Comparison of ENCODE assay signal across 8 cellular contexts in the genomic region with DNA sequence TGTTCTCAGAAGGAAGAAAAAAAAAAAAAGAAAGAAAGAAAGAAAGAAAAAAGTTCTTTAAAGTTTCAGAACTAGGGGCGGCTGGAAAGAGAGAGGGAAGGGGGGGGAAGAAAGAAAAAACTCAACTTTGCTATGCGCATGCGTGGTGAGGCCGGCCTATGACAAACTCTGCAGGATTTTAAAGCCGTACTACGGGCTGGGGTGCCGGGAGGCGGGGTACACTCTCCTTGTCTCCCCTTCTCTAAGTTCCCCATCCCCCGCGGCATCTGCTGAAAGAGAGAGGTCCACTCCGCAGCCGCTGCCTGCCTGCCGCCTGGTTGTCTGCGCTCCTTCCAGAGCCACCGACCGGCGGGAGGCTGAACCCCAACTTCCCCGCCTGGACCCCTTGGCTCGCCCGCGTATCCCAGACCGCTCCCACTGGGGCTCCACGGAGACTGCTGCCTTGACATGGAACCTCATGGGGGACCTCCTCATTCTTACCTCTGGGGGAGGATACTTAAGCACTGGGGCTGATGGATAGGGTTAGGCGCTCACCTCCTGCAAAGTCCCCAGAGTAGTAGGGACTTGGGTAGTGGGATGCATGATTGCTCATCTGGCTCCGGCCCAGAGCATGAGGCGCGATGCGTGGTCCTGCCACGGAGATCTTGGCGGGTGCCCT. TPM values are rescaled to one million over a fixed set of nuclear protein-coding genes. Genes with fewer than 3 reads are reported as not detected.
DNase-seq lines count a peak whose midpoint lies in the region; ATAC-seq and TF ChIP-seq lines count a peak whose summit lies in the region.

No MANE protein-coding gene starts in this region.

- H3K4me1 ChIP-seq in ectodermal cell (ENCODE audit: control insufficient read depth, insufficient read depth, low read length) (peaks cover 23% of the 10 kb centered on the region), tibial artery (peaks cover 0 to 53% (median 38%) of the 10 kb centered on the region in 4 donors)

- 1% methylated on average over 30 of the region's 30 CpGs for WGBS in ectodermal cell, 2 experiments

- H3K4me1 Mint-ChIP-seq in activated T-cell treated with anti-CD3 and anti-CD28 coated beads, Interleukin-2, amount 50 U/mL, for 4 hours (ENCODE audit: low read depth) = peaks cover 13% of the 10 kb centered on the region

- no peak for DNase-seq in activated T-cell treated with anti-CD3 and anti-CD28 coated beads, Interleukin-2, amount 50 U/mL, for 4 hours
- DNase-seq in activated T-cell treated with anti-CD3 and anti-CD28 coated beads, Interleukin-2, amount 50 U/mL, for 1 hour = no peak
- peak; percentile 95 for DNase-seq in RPMI7951 (ENCODE audit: low read depth)
- peak; percentile 41 to 68 for DNase-seq in lung microvascular endothelial cell (ENCODE audit: low read depth in 2 of 2)
- no peak for DNase-seq in tibial artery
- no peak for DNase-seq in stimulated activated CD4-positive, alpha-beta T cell treated with anti-CD3 and anti-CD28 coated beads, Interleukin-4, amount 100 ng/mL, for 1 hour

- H3K27me3 Mint-ChIP-seq in activated T-cell treated with anti-CD3 and anti-CD28 coated beads, Interleukin-2, amount 50 U/mL, for 4 hours (ENCODE audit: low read depth) = peaks cover 76% of the 10 kb centered on the region

- H3K36me3 ChIP-seq in ectodermal cell (ENCODE audit: control insufficient read depth, insufficient read depth, low read length) (no peaks in the 10 kb centered on the region), tibial artery (no peaks in the 10 kb centered on the region)

- peak in 1 of 2 donors; percentile 6 for ATAC-seq in activated T-cell treated with anti-CD3 and anti-CD28 coated beads, Interleukin-2, amount 50 U/mL, for 4 hours
- ATAC-seq in GM19035 (IDR thresholded peaks at IDR 0.05; ENCODE audit: unreplicated experiment) = no peak

- no peak for TF ChIP-seq CTCF in tibial artery (IDR thresholded peaks at IDR 0.05)

- no peak overlapping the region for H3K27ac ChIP-seq in ectodermal cell (ENCODE audit: insufficient read depth, low read depth, low read length, poor library complexity, severe bottlenecking)
- no peak overlapping the region for H3K27ac ChIP-seq in tibial artery

- intact Hi-C loops in tibial artery (cut with DNase I; ENCODE audit: low total_unique reads) = loop anchor here (5.0 kb wide), 1 partner anchor 764 kb away; no protein-coding TSS in a partner anchor

- H3K27me3 ChIP-seq in ectodermal cell (ENCODE audit: control insufficient read depth, insufficient read depth, low read length, poor library complexity, severe bottlenecking) (peaks cover 74% of the 10 kb centered on the region), tibial artery (peaks cover 0 to 86% of the 10 kb centered on the region in 2 donors)

- H3K4me3 Mint-ChIP-seq in activated T-cell treated with anti-CD3 and anti-CD28 coated beads, Interleukin-2, amount 50 U/mL, for 4 hours = peak overlapping the region; percentile 20

- no peaks in the 10 kb centered on the region for H3K36me3 Mint-ChIP-seq in activated T-cell treated with anti-CD3 and anti-CD28 coated beads, Interleukin-2, amount 50 U/mL, for 4 hours (ENCODE audit: insufficient read depth)

- H3K9me3 ChIP-seq in ectodermal cell (ENCODE audit: control insufficient read depth, low read length) = no peaks in the 10 kb centered on the region
- no peaks in the 10 kb centered on the region for H3K9me3 ChIP-seq in tibial artery

- H3K9me3 Mint-ChIP-seq in activated T-cell treated with anti-CD3 and anti-CD28 coated beads, Interleukin-2, amount 50 U/mL, for 4 hours = no peaks in the 10 kb centered on the region

- H3K4me3 ChIP-seq in ectodermal cell (ENCODE audit: insufficient read depth, low read depth, low read length) (peak overlapping the region; percentile 77), tibial artery (peak overlapping the region; percentile 54 to 71)

RNA-seq across cellular contexts. Expression of gene WNT5A, which starts 1.4 kb away (rescaled TPM):
- total RNA-seq in activated T-cell treated with anti-CD3 and anti-CD28 coated beads, Interleukin-2, amount 50 U/mL, for 4 hours = under 1 TPM in 2 of 3 donors, not detected in 1; 0.28 to 0.41 TPM
- total RNA-seq in RPMI7951 (2014; rRNA removed; shearing (Covaris generic)) = 193 and 213 TPM in 2 replicates
- polyA plus RNA-seq in ectodermal cell (2013, experiment 1 of 4) = 6.1 TPM
- 4.3 TPM for polyA plus RNA-seq in ectodermal cell (2013, experiment 2 of 4)
- polyA plus RNA-seq in ectodermal cell (2013, experiment 3 of 4) = 6.2 TPM
- 5.2 TPM for polyA plus RNA-seq in ectodermal cell (2013, experiment 4 of 4)
- 1.6 and 2.0 TPM in 2 replicates for total RNA-seq in lung microvascular endothelial cell

Comparison
In these comparisons a context has a peak if more than half of its experiments do, and no peak if none do; other contexts are left out.
1. DNase-seq: peak in RPMI7951 (single experiment) and lung microvascular endothelial cell (2 of 2); none in activated T-cell treated with anti-CD3 and anti-CD28 coated beads, Interleukin-2, amount 50 U/mL, for 4 hours (single experiment), activated T-cell treated with anti-CD3 and anti-CD28 coated beads, Interleukin-2, amount 50 U/mL, for 1 hour (single experiment), tibial artery (0 of 2) and stimulated activated CD4-positive, alpha-beta T cell treated with anti-CD3 and anti-CD28 coated beads, Interleukin-4, amount 100 ng/mL, for 1 hour (single experiment).
2. RNA of gene WNT5A, which starts 1.4 kb away (total RNA-seq): 193 to 213 TPM in RPMI7951; 1.6 to 2.0 TPM in lung microvascular endothelial cell and 0.28 to 0.41 TPM in activated T-cell treated with anti-CD3 and anti-CD28 coated beads, Interleukin-2, amount 50 U/mL, for 4 hours; every median in the first group is over 10 times any median in the second.